ENCODE assay signal across 30 cellular contexts in genomic region chr9:91172329-91172728, GRCh38.
"Had no signal": no experiment of that assay in that cellular context is flagged by ENCODE, and none has a peak within 500 bp of the region (broad histone marks: within the 10 kb centered on the region; RNA-seq: fewer than 3 reads in every experiment).

No MANE protein-coding gene starts in this region.

- H3K36me3 ChIP-seq: colonic mucosa, gastroesophageal sphincter, heart left ventricle, left lung, ovary, spleen, tibial artery had no signal

- H3K27ac Mint-ChIP-seq: dendritic cell treated with granulocyte-macrophage colony-stimulating factor and Interleukin-4, amounts not matched to agents 40 ng/mL and 50 ng/mL, for 4 days; endodermal cell; naive thymus-derived CD4-positive, alpha-beta T cell; type B pancreatic cell had no signal

- ATAC-seq: esophagus mucosa; foreskin keratinocyte; gastroesophageal sphincter; heart left ventricle; left lung; naive thymus-derived CD4-positive, alpha-beta T cell; psoas muscle; right cardiac atrium; stimulated activated memory B cell treated with anti-CD40 and anti-IgM and Interleukin-4, amounts not matched to agents 10 μg/mL and 1 μg/mL and 100 μg/mL, for 72 hours; stimulated activated naive CD8-positive, alpha-beta T cell treated with anti-CD3 and anti-CD28 coated beads, Interleukin-15, Interleukin-2, amounts not matched to agents 100 U/mL and 50 U/mL, for 24 hours had no signal

- H3K27ac ChIP-seq: colonic mucosa, epithelial cell of prostate, foreskin keratinocyte, gastroesophageal sphincter, heart left ventricle, hepatocyte, left lung, ovary, psoas muscle, spleen, testis, tibial artery had no signal

- H3K79me2 ChIP-seq: hepatocyte had no signal

- H3K27me3 Mint-ChIP-seq: dendritic cell treated with granulocyte-macrophage colony-stimulating factor and Interleukin-4, amounts not matched to agents 40 ng/mL and 50 ng/mL, for 4 days; naive thymus-derived CD4-positive, alpha-beta T cell; stimulated activated memory B cell treated with anti-CD40 and anti-IgM and Interleukin-4, amounts not matched to agents 10 μg/mL and 1 μg/mL and 100 μg/mL, for 72 hours; type B pancreatic cell had no signal

- H3K4me1 Mint-ChIP-seq: endodermal cell had no signal

- H3K4me3 ChIP-seq: colonic mucosa, gastroesophageal sphincter, heart left ventricle, hepatocyte, left lung, ovary, psoas muscle, skin epidermis, spleen, testis, tibial artery had no signal

- H3K9me3 ChIP-seq: colonic mucosa, ovary, testis had no signal

- H3K4me2 ChIP-seq: hepatocyte had no signal

- H3K4me1 ChIP-seq: colonic mucosa, gastroesophageal sphincter, psoas muscle, testis had no signal

- H2AFZ ChIP-seq: hepatocyte had no signal

- H3K27me3 ChIP-seq: colonic mucosa, foreskin keratinocyte, gastroesophageal sphincter, heart left ventricle, hepatocyte, left lung, ovary, spleen, testis, tibial artery had no signal

- H3K4me3 Mint-ChIP-seq: dendritic cell treated with granulocyte-macrophage colony-stimulating factor and Interleukin-4, amounts not matched to agents 40 ng/mL and 50 ng/mL, for 4 days; endodermal cell; naive thymus-derived CD4-positive, alpha-beta T cell; stimulated activated memory B cell treated with anti-CD40 and anti-IgM and Interleukin-4, amounts not matched to agents 10 μg/mL and 1 μg/mL and 100 μg/mL, for 72 hours; type B pancreatic cell had no signal

- FAIRE-seq: kidney, urothelium cell line had no signal

- DNase-seq: colonic mucosa; effector CD8-positive, alpha-beta T cell; endodermal cell; foreskin keratinocyte; heart left ventricle; kidney; left lung; mesenchymal stem cell; midbrain; naive thymus-derived CD4-positive, alpha-beta T cell; occipital lobe; ovary; posterior cingulate gyrus; psoas muscle; right cardiac atrium; spleen; stimulated activated CD4-positive, alpha-beta T cell treated with anti-CD3 and anti-CD28 coated beads, Interleukin-4, amount 100 ng/mL, for 4 hours; stimulated activated naive CD8-positive, alpha-beta T cell treated with anti-CD3 and anti-CD28 coated beads, Interleukin-15, Interleukin-2, amounts not matched to agents 100 U/mL and 50 U/mL, for 24 hours; substantia nigra; testis; tibial artery had no signal

- H3K36me3 Mint-ChIP-seq: type B pancreatic cell had no signal
